In genomic region chr14:76595266-76595665, GRCh38 we compare ENCODE assay signal across 31 cellular contexts.
"Had no signal": no experiment of that assay in that cellular context is flagged by ENCODE, and none has a peak within 500 bp of the region (broad histone marks: within the 10 kb centered on the region; RNA-seq: fewer than 3 reads in every experiment).

No MANE protein-coding gene starts in this region.

- ATAC-seq: effector memory CD8-positive, alpha-beta T cell; heart right ventricle; mucosa of descending colon; natural killer cell treated with Interleukin-12 subunit alpha and Interleukin-12 subunit beta and Interleukin-15 and Interleukin-18, amount 100 ng/mL, for 72 hours; stimulated activated memory B cell treated with anti-CD40 and anti-IgM and Interleukin-4, amounts not matched to agents 10 μg/mL and 1 μg/mL and 100 μg/mL, for 72 hours; stimulated activated naive CD8-positive, alpha-beta T cell treated with anti-CD3 and anti-CD28 coated beads, Interleukin-15, amount 100 ng/mL, for 72 hours; upper lobe of right lung; WTC11 had no signal

- DNase-seq: activated CD4-positive, alpha-beta memory T cell treated with anti-CD3 and anti-CD28 coated beads, Interleukin-2, amount 10 ng/mL, durations not matched to agents 7 days and 5 days; activated CD4-positive, alpha-beta T cell treated with anti-CD3 and anti-CD28 coated beads for 1 hour; activated CD4-positive, alpha-beta T cell treated with anti-CD3 and anti-CD28 coated beads, Interleukin-2, amount 10 ng/mL, durations not matched to agents 7 days and 5 days; activated CD8-positive, alpha-beta memory T cell treated with anti-CD3 and anti-CD28 coated beads, Interleukin-2, amount 50 U/mL, for 48 hours; activated gamma-delta T cell; activated naive CD4-positive, alpha-beta T cell treated with anti-CD3 and anti-CD28 coated beads, Interleukin-2, amount 10 ng/mL, durations not matched to agents 7 days and 5 days; activated naive CD8-positive, alpha-beta T cell treated with anti-CD3 and anti-CD28 coated beads, Interleukin-2, amount 10 ng/mL, durations not matched to agents 7 days and 5 days; activated T-cell treated with anti-CD3 and anti-CD28 coated beads, Interleukin-2, amount 50 U/mL, for 24 hours; dorsolateral prefrontal cortex; effector memory CD8-positive, alpha-beta T cell; erythroblast; foreskin fibroblast; heart right ventricle; left ventricle myocardium inferior; mucosa of descending colon; right lobe of liver; small intestine; stimulated activated CD4-positive, alpha-beta T cell treated with anti-CD3 and anti-CD28 coated beads, Interleukin-1b, Interleukin-23, amount 100 ng/mL, for 48 hours; stimulated activated CD4-positive, alpha-beta T cell treated with anti-CD3 and anti-CD28 coated beads, Interleukin-4, amount 100 ng/mL, for 4 hours; stimulated activated CD8-positive, alpha-beta memory T cell treated with anti-CD3 and anti-CD28 coated beads, Interleukin-4, amount 100 ng/mL, for 48 hours; stimulated activated naive CD8-positive, alpha-beta T cell treated with anti-CD3 and anti-CD28 coated beads, Interleukin-15, amount 100 ng/mL, for 72 hours; substantia nigra; T-helper 2 cell; thyroid gland; upper lobe of right lung had no signal

- H3K4me1 ChIP-seq: ascending aorta, heart right ventricle, left ventricle myocardium inferior, right lobe of liver, thyroid gland, upper lobe of right lung had no signal

- H3K27ac ChIP-seq: ascending aorta, coronary artery, dorsolateral prefrontal cortex, heart right ventricle, left ventricle myocardium inferior, right lobe of liver, thyroid gland, upper lobe of right lung had no signal

- H3K36me3 ChIP-seq: ascending aorta, heart right ventricle, left ventricle myocardium inferior, right lobe of liver, thyroid gland, upper lobe of right lung had no signal

- H3K27me3 ChIP-seq: ascending aorta, dorsolateral prefrontal cortex, heart right ventricle, right lobe of liver, thyroid gland, upper lobe of right lung had no signal

- H3K9me3 ChIP-seq: ascending aorta, heart right ventricle, left ventricle myocardium inferior, mucosa of descending colon, right lobe of liver, thyroid gland, upper lobe of right lung had no signal

- H3K4me3 ChIP-seq: ascending aorta, coronary artery, dorsolateral prefrontal cortex, heart right ventricle, left ventricle myocardium inferior, lung, mucosa of descending colon, right lobe of liver, thyroid gland, upper lobe of right lung had no signal
